In the genomic region with DNA sequence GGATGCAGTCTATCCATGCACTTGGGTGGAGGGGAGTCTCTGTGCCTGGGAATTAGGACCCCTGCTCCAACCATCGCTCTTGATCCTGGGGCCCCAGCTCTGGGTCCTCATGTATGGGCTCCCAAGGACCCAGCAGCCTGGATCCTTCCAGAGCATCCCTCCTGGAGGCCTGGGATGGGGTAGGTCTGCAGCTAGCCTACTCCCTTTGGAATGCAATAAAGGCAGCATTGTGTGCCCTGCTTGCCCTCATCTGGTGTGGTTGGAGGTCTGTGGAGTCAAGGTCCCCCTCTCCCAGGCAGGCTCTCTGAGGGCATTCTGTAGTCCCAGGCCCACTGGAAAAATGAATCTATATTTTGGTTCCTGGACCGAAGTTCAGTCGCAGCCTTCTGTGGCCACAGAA, we compare ENCODE assay signal across 25 cellular contexts. TPM values are rescaled to one million over a fixed set of nuclear protein-coding genes. Genes with fewer than 3 reads are reported as not detected.
DNase-seq lines count a peak whose midpoint lies in the region; ATAC-seq, FAIRE-seq and TF ChIP-seq lines count a peak whose summit lies in the region.
"Had no signal": no experiment of that assay in that cellular context is flagged by ENCODE, and none has a peak within 500 bp of the region (broad histone marks: within the 10 kb centered on the region; RNA-seq: fewer than 3 reads in every experiment).

No MANE protein-coding gene starts in this region.

- H3K27ac ChIP-seq in HepG2 (ENCODE audit: extremely low read length, insufficient read depth, low read length): no peak overlapping the region
- no peak overlapping the region for H3K27ac ChIP-seq in right lobe of liver
- no peak overlapping the region; a peak in 1 of 22 replicates for H3K27ac ChIP-seq in BLaER1 treated with 17β-estradiol and CSF1 and Interleukin-3, amounts not matched to agents 10 nM and 100 nM
- H3K27ac ChIP-seq in gastrocnemius medialis: peak overlapping the region; percentile 6 to 79 (median 68)
- H3K27ac ChIP-seq: A549, C4-2B had no signal

- no peak for FAIRE-seq in HepG2 (lab: Jason Lieb, UNC)
- FAIRE-seq: A549, D721Med, GM12878 had no signal

- H3K4me3 Mint-ChIP-seq in dendritic cell treated with granulocyte-macrophage colony-stimulating factor and Interleukin-4, amounts not matched to agents 40 ng/mL and 50 ng/mL, for 4 days: no peak overlapping the region
- H3K4me3 Mint-ChIP-seq in WTC11: no peak overlapping the region
- H3K4me3 Mint-ChIP-seq: CD4-positive, alpha-beta T cell; CD8-positive, alpha-beta memory T cell; GM23338; H9 had no signal

- ATAC-seq in HepG2 (peak; percentile 67), right lobe of liver (no peak), gastrocnemius medialis (no peak), WTC11 (no peak)
- ATAC-seq: A549, GM12878, GM23338, HCT116 had no signal

- in situ Hi-C loops in HepG2 (cut with HindIII; ENCODE audit: extremely low pct_ligation_motif_present, low pct_unique_long_range_greater_than_20kb): no loop called here
- in situ Hi-C loops in gastrocnemius medialis (cut with MboI; ENCODE audit: low sequenced_read_pairs in 4 of 4): no loop called here

- no peaks in the 10 kb centered on the region for H3K36me3 Mint-ChIP-seq in dendritic cell treated with granulocyte-macrophage colony-stimulating factor and Interleukin-4, amounts not matched to agents 40 ng/mL and 50 ng/mL, for 4 days (ENCODE audit: low read depth)
- peaks cover 3% of the 10 kb centered on the region; the same call in 1 of the 2 replicates for H3K36me3 Mint-ChIP-seq in WTC11
- H3K36me3 Mint-ChIP-seq: CD8-positive, alpha-beta memory T cell had no signal

- no peak overlapping the region for H2AFZ ChIP-seq in HepG2 (ENCODE audit: low read length)
- H2AFZ ChIP-seq: GM23338 had no signal

- H3K27ac Mint-ChIP-seq in dendritic cell treated with granulocyte-macrophage colony-stimulating factor and Interleukin-4, amounts not matched to agents 40 ng/mL and 50 ng/mL, for 4 days: peak overlapping the region; percentile 1
- no peak overlapping the region for H3K27ac Mint-ChIP-seq in WTC11
- H3K27ac Mint-ChIP-seq: CD4-positive, alpha-beta T cell; GM23338 had no signal

- no peak for DNase-seq in HepG2 (ENCODE audit: low spot score)
- DNase-seq in right lobe of liver: no peak
- DNase-seq in gastrocnemius medialis: no peak
- DNase-seq in dedifferentiated amniotic fluid mesenchymal stem cell (ENCODE audit: extremely low spot score): no peak
- DNase-seq in WTC11 (ENCODE audit: low spot score): no peak
- DNase-seq in NCI-H2196 treated with DMSO at 0.1 percent for 48 hours (lab: John Stamatoyannopoulos, UW; ENCODE audit: unreplicated experiment): no peak
- DNase-seq: 8988T; ACHN; AML-193; BE2C; CD4-positive, alpha-beta T cell; CD8-positive, alpha-beta memory T cell; DMS 273 treated with DMSO at 0.1 percent for 48 hours; DMS79; EL; GDM1; H9 had no signal

- no peaks in the 10 kb centered on the region for H3K9me3 ChIP-seq in HepG2 (ENCODE audit: low read length)
- no peaks in the 10 kb centered on the region for H3K9me3 ChIP-seq in right lobe of liver
- H3K9me3 ChIP-seq in BLaER1 treated with 17β-estradiol and CSF1 and Interleukin-3, amounts not matched to agents 10 nM and 100 nM (replicated peaks in 1 of 11): no peaks in the 10 kb centered on the region
- no peaks in the 10 kb centered on the region for H3K9me3 ChIP-seq in gastrocnemius medialis
- H3K9me3 ChIP-seq: A549, BE2C had no signal

- WGBS in HepG2 (ENCODE audit: low lambda C conversion rate): no CpG with 5 or more reads among the region's 3 CpGs
- no CpG with 5 or more reads among the region's 3 CpGs for WGBS in right lobe of liver (ENCODE audit: insufficient coverage, low coverage, low lambda C conversion rate, missing lambda C conversion rate)

- TF ChIP-seq POLR2A in HepG2 (IDR thresholded peaks at IDR 0.05; ENCODE audit: insufficient read depth in 1 of 2, low read depth in 2 of 2, low read length in 2 of 2) (no peak), right lobe of liver (IDR thresholded peaks at IDR 0.05) (no peak), gastrocnemius medialis (IDR thresholded peaks at IDR 0.05) (no peak)

- no peaks in the 10 kb centered on the region for H4K20me1 ChIP-seq in HepG2 (ENCODE audit: insufficient read depth, low read length)
- H4K20me1 ChIP-seq in BLaER1 treated with 17β-estradiol and CSF1 and Interleukin-3, amounts not matched to agents 10 nM and 100 nM: no peaks in the 10 kb centered on the region

- H3K4me1 ChIP-seq in HepG2 (ENCODE audit: insufficient read depth, low read length) (peaks cover 29% of the 10 kb centered on the region), right lobe of liver (peaks cover 0 to 6% (median 0%) of the 10 kb centered on the region in 4 donors), gastrocnemius medialis (peaks cover 23 to 33% of the 10 kb centered on the region in 2 donors)
- H3K4me1 ChIP-seq in BLaER1 treated with 17β-estradiol and CSF1 and Interleukin-3, amounts not matched to agents 10 nM and 100 nM: peaks cover 0 to 15% (median 8%) of the 10 kb centered on the region in 10 experiments; a peak in 9 of 20 replicates
- H3K4me1 ChIP-seq: A549 had no signal

- no TSS peak for BruUV-seq in HepG2 (replicated peaks; lab: Mats Ljungman, UMichigan)

- CTCF ChIA-PET in HepG2 (lab: Yijun Ruan, JAX; ENCODE audit: low intra/inter-chr PET ratio, low total read pairs): no interaction called here
- CTCF ChIA-PET in WTC11 (lab: Charles Lee): interaction anchor here (2.6 kb wide), 1 partner anchor 9 kb away, joined by 18 read pairs; no protein-coding TSS in a partner anchor

- no peak overlapping the region for H3K4me3 ChIP-seq in HepG2 (replicated peaks in 1 of 3; ENCODE audit: insufficient read depth in 1 of 3, low read depth in 2 of 3, low read length in 3 of 3)
- H3K4me3 ChIP-seq in right lobe of liver: no peak overlapping the region
- no peak overlapping the region for H3K4me3 ChIP-seq in BLaER1 treated with 17β-estradiol and CSF1 and Interleukin-3, amounts not matched to agents 10 nM and 100 nM
- H3K4me3 ChIP-seq in gastrocnemius medialis: no peak overlapping the region
- H3K4me3 ChIP-seq: A549, GM12878, GM23338 had no signal

- no peak overlapping the region; the same call in 1 of the 2 replicates for H3K4me2 ChIP-seq in HepG2 (ENCODE audit: low read depth, low read length)
- H3K4me2 ChIP-seq in BLaER1 treated with 17β-estradiol and CSF1 and Interleukin-3, amounts not matched to agents 10 nM and 100 nM: peak overlapping the region in 6 of 11 experiments; percentile 12 to 31 (median 22); a peak in 7 of 22 replicates
- H3K4me2 ChIP-seq: A549, GM23338 had no signal

- no peak overlapping the region for H3K9ac ChIP-seq in HepG2 (ENCODE audit: insufficient read depth, low read depth, low read length)
- no peak overlapping the region for H3K9ac ChIP-seq in BLaER1 treated with 17β-estradiol and CSF1 and Interleukin-3, amounts not matched to agents 10 nM and 100 nM

- H3K27me3 ChIP-seq in HepG2 (ENCODE audit: control insufficient read depth in 1 of 2, insufficient read depth in 2 of 2, low read length in 2 of 2) (no peaks in the 10 kb centered on the region; a peak in 1 of 5 replicates), right lobe of liver (no peaks in the 10 kb centered on the region), gastrocnemius medialis (no peaks in the 10 kb centered on the region)
- H3K27me3 ChIP-seq in BLaER1 treated with 17β-estradiol and CSF1 and Interleukin-3, amounts not matched to agents 10 nM and 100 nM: no peaks in the 10 kb centered on the region
- H3K27me3 ChIP-seq: BE2C had no signal

- intact Hi-C loops in HepG2 (cut with micrococcal nuclease; ENCODE audit: unreplicated experiment) (no loop called here), right lobe of liver (cut with DNase I) (no loop called here), gastrocnemius medialis (cut with DNase I; ENCODE audit: low total_unique reads) (no loop called here)
- intact Hi-C loops in dendritic cell treated with granulocyte-macrophage colony-stimulating factor and Interleukin-4, amounts not matched to agents 40 ng/mL and 50 ng/mL, for 4 days (cut with micrococcal nuclease): no loop called here

- H3K79me2 ChIP-seq in HepG2 (ENCODE audit: insufficient read depth, low read length): no peaks in the 10 kb centered on the region

- no peak for TF ChIP-seq RAD21 in HepG2 (CRISPR knock-in tag; IDR thresholded peaks at IDR 0.05)

- TF ChIP-seq EP300 in HepG2 (IDR thresholded peaks at IDR 0.05; ENCODE audit: low read depth in 2 of 2, low read length in 2 of 2) (no peak), HepG2 (CRISPR knock-in tag; IDR thresholded peaks at IDR 0.05; ENCODE audit: borderline replicate concordance) (no peak)

- no peaks in the 10 kb centered on the region for H3K36me3 ChIP-seq in HepG2 (replicated peaks in 1 of 2; ENCODE audit: control insufficient read depth in 1 of 2, insufficient read depth in 2 of 2, low read length in 2 of 2)
- no peaks in the 10 kb centered on the region for H3K36me3 ChIP-seq in right lobe of liver
- no peaks in the 10 kb centered on the region for H3K36me3 ChIP-seq in BLaER1 treated with 17β-estradiol and CSF1 and Interleukin-3, amounts not matched to agents 10 nM and 100 nM
- H3K36me3 ChIP-seq in gastrocnemius medialis: peaks cover 0 to 56% of the 10 kb centered on the region in 2 donors
- H3K36me3 ChIP-seq: BE2C had no signal

- TF ChIP-seq CTCF in HepG2 (CRISPR knock-in tag; IDR thresholded peaks at IDR 0.05): no peak
- TF ChIP-seq CTCF in right lobe of liver (IDR thresholded peaks at IDR 0.05): no peak
- TF ChIP-seq CTCF in gastrocnemius medialis (IDR thresholded peaks at IDR 0.05 in 4 of 5, conservative IDR thresholded peaks at IDR 0.05 in 1 of 5): no peak
- no peak for TF ChIP-seq CTCF in WTC11 (IDR thresholded peaks at IDR 0.05)

- POLR2A ChIA-PET in HepG2 (lab: Yijun Ruan, JAX): no interaction called here
- POLR2A ChIA-PET in WTC11 (lab: Charles Lee): no interaction called here

- H3K4me1 Mint-ChIP-seq in dendritic cell treated with granulocyte-macrophage colony-stimulating factor and Interleukin-4, amounts not matched to agents 40 ng/mL and 50 ng/mL, for 4 days (ENCODE audit: low read depth): peaks cover 21% of the 10 kb centered on the region
- H3K4me1 Mint-ChIP-seq in WTC11: no peaks in the 10 kb centered on the region
- H3K4me1 Mint-ChIP-seq: GM23338, H9 had no signal

- no peaks in the 10 kb centered on the region for H3K9me3 Mint-ChIP-seq in dendritic cell treated with granulocyte-macrophage colony-stimulating factor and Interleukin-4, amounts not matched to agents 40 ng/mL and 50 ng/mL, for 4 days
- no peaks in the 10 kb centered on the region for H3K9me3 Mint-ChIP-seq in WTC11
- H3K9me3 Mint-ChIP-seq: CD4-positive, alpha-beta T cell; CD8-positive, alpha-beta memory T cell; GM23338; H9 had no signal

- H3K27me3 Mint-ChIP-seq in dendritic cell treated with granulocyte-macrophage colony-stimulating factor and Interleukin-4, amounts not matched to agents 40 ng/mL and 50 ng/mL, for 4 days: no peaks in the 10 kb centered on the region
- H3K27me3 Mint-ChIP-seq in WTC11 (ENCODE audit: low read depth): no peaks in the 10 kb centered on the region
- H3K27me3 Mint-ChIP-seq: CD4-positive, alpha-beta T cell; CD8-positive, alpha-beta memory T cell had no signal

RNA-seq across cellular contexts. Expression of a gene that starts 15.0 kb away (rescaled TPM):
- total RNA-seq in HepG2 (2016; rRNA removed; fragmentation: Illumina TruSeq; extraction: Trizol) (0.31 and 0.39 TPM in 2 replicates), right lobe of liver (10 to 100 TPM; 33.2 to 75.4 (median 49.9) TPM), gastrocnemius medialis (under 1 TPM in 1 of 4 donors, not detected in 3; 0.47 TPM), WTC11 (2021) (0.14 to 0.16 TPM in 2 of 3 replicates, not detected in the other)
- not detected in 2 replicates for total RNA-seq in HepG2 (2016; cell fraction: cytosol; rRNA removed; fragmentation: Illumina TruSeq; extraction: Trizol; ENCODE audit: low read depth)
- 0.21 and 0.43 TPM in 2 replicates for total RNA-seq in HepG2 (2016; cell fraction: insoluble cytoplasmic fraction; rRNA removed; fragmentation: Illumina TruSeq; extraction: Trizol)
- 0.14 and 0.15 TPM in 2 replicates for total RNA-seq in HepG2 (2016; cell fraction: membrane; rRNA removed; fragmentation: Illumina TruSeq; extraction: Trizol)
- total RNA-seq in HepG2 (2016; cell fraction: nucleus; rRNA removed; fragmentation: Illumina TruSeq; extraction: Trizol): 0.28 and 0.59 TPM in 2 replicates
- polyA plus RNA-seq in HepG2 (2011; rRNA removed): 5.8 and 8.6 TPM in 2 replicates
- 3.5 and 4.1 TPM in 2 replicates for polyA plus RNA-seq in HepG2 (2011; cell fraction: cytosol; rRNA removed)
- 15.9 and 18.6 TPM in 2 replicates for polyA plus RNA-seq in HepG2 (2011; cell fraction: nucleus; rRNA removed)
- polyA plus RNA-seq in HepG2 (2012): 4.6 and 13.0 TPM in 2 replicates
- polyA plus RNA-seq in HepG2 (2016; cell fraction: cytosol; fragmentation: Illumina TruSeq; extraction: Trizol; ENCODE audit: low read depth): 0.06 TPM in 1 of 2 replicates, not detected in the other
- 0.19 and 0.36 TPM in 2 replicates for polyA plus RNA-seq in HepG2 (2016; cell fraction: insoluble cytoplasmic fraction; fragmentation: Illumina TruSeq; extraction: Trizol; ENCODE audit: low read depth)
- 0.09 and 0.14 TPM in 2 replicates for polyA plus RNA-seq in HepG2 (2016; cell fraction: membrane; fragmentation: Illumina TruSeq; extraction: Trizol; ENCODE audit: low read depth)
- 0.67 and 1.0 TPM in 2 replicates for polyA plus RNA-seq in HepG2 (2016; cell fraction: nucleus; fragmentation: Illumina TruSeq; extraction: Trizol; ENCODE audit: insufficient read depth, low read depth)
- polyA minus RNA-seq in HepG2 (2011; rRNA and poly(A)+ RNA removed; ENCODE audit: low replicate concordance): 15.2 TPM in 1 of 2 replicates, not detected in the other
- polyA minus RNA-seq in HepG2 (2011; cell fraction: cytosol; rRNA and poly(A)+ RNA removed): 2.1 and 2.8 TPM in 2 replicates
- 8.0 and 10.1 TPM in 2 replicates for polyA minus RNA-seq in HepG2 (2011; cell fraction: nucleus; rRNA and poly(A)+ RNA removed)
- total RNA-seq: CD4-positive, alpha-beta T cell; CD8-positive, alpha-beta memory T cell; GM12878; GM23338 had no signal
- polyA plus RNA-seq: CD8-positive, alpha-beta memory T cell; GM12878; GM23338 had no signal

RNA-seq across cellular contexts. Expression of a gene that starts 52.4 kb away (rescaled TPM):
- 0.03 and 0.04 TPM in 2 replicates for total RNA-seq in HepG2 (2016; rRNA removed; fragmentation: Illumina TruSeq; extraction: Trizol)
- total RNA-seq in HepG2 (2016; cell fraction: cytosol; rRNA removed; fragmentation: Illumina TruSeq; extraction: Trizol; ENCODE audit: low read depth): under 0.01 TPM in 1 of 2 replicates, not detected in the other
- 0.03 and 0.04 TPM in 2 replicates for total RNA-seq in HepG2 (2016; cell fraction: insoluble cytoplasmic fraction; rRNA removed; fragmentation: Illumina TruSeq; extraction: Trizol)
- total RNA-seq in HepG2 (2016; cell fraction: membrane; rRNA removed; fragmentation: Illumina TruSeq; extraction: Trizol): not detected in 2 replicates
- total RNA-seq in HepG2 (2016; cell fraction: nucleus; rRNA removed; fragmentation: Illumina TruSeq; extraction: Trizol): 0.03 and 0.34 TPM in 2 replicates
- polyA plus RNA-seq in HepG2 (2011; rRNA removed): 0.10 and 0.42 TPM in 2 replicates
- polyA plus RNA-seq in HepG2 (2011; cell fraction: cytosol; rRNA removed): 0.03 and 0.05 TPM in 2 replicates
- polyA plus RNA-seq in HepG2 (2011; cell fraction: nucleus; rRNA removed): 0.31 and 0.56 TPM in 2 replicates
- 0.13 and 0.16 TPM in 2 replicates for polyA plus RNA-seq in HepG2 (2012)
- not detected in 2 replicates for polyA plus RNA-seq in HepG2 (2016; cell fraction: cytosol; fragmentation: Illumina TruSeq; extraction: Trizol; ENCODE audit: low read depth)
- 0.02 TPM in 1 of 2 replicates, not detected in the other for polyA plus RNA-seq in HepG2 (2016; cell fraction: insoluble cytoplasmic fraction; fragmentation: Illumina TruSeq; extraction: Trizol; ENCODE audit: low read depth)
- not detected in 2 replicates for polyA plus RNA-seq in HepG2 (2016; cell fraction: membrane; fragmentation: Illumina TruSeq; extraction: Trizol; ENCODE audit: low read depth)
- 0.12 TPM in 1 of 2 replicates, not detected in the other for polyA plus RNA-seq in HepG2 (2016; cell fraction: nucleus; fragmentation: Illumina TruSeq; extraction: Trizol; ENCODE audit: insufficient read depth, low read depth)
- polyA minus RNA-seq in HepG2 (2011; rRNA and poly(A)+ RNA removed; ENCODE audit: low replicate concordance): 0.10 and 0.65 TPM in 2 replicates
- not detected in 2 replicates for polyA minus RNA-seq in HepG2 (2011; cell fraction: cytosol; rRNA and poly(A)+ RNA removed)
- polyA minus RNA-seq in HepG2 (2011; cell fraction: nucleus; rRNA and poly(A)+ RNA removed): 0.12 and 0.13 TPM in 2 replicates
- total RNA-seq in right lobe of liver: 10 to 100 TPM in 1 of 6 experiments, 1 to 10 TPM in 5; 1.3 to 12.5 (median 5.5) TPM
- 100 to 1,000 TPM; 131 to 406 (median 305) TPM for total RNA-seq in gastrocnemius medialis
- total RNA-seq in WTC11 (2021): 16.5 to 23.0 TPM (median 20.9 TPM) in 3 replicates

Comparison
In these comparisons a context has a peak if more than half of its experiments do, and no peak if none do; other contexts are left out.
1. RNA of a gene that starts 15.0 kb away (total RNA-seq): 33.2 to 75.4 TPM in right lobe of liver; 0.14 to 0.59 TPM in HepG2, 0.47 TPM in gastrocnemius medialis and 0.14 to 0.16 TPM in WTC11; every median in the first group is over 10 times any median in the second.
2. H3K27ac ChIP-seq: peak in gastrocnemius medialis (4 of 4); none in HepG2 (single experiment), right lobe of liver (0 of 3) and BLaER1 treated with 17β-estradiol and CSF1 and Interleukin-3, amounts not matched to agents 10 nM and 100 nM (0 of 11).